In genomic region chr5:69450527-69450926, GRCh38 we compare ENCODE assay signal across 1 cellular context. TPM values are rescaled to one million over a fixed set of nuclear protein-coding genes. Genes with fewer than 3 reads are reported as not detected.
"Had no signal": no experiment of that assay in that cellular context is flagged by ENCODE, and none has a peak within 500 bp of the region (broad histone marks: within the 10 kb centered on the region; RNA-seq: fewer than 3 reads in every experiment).

No MANE protein-coding gene starts in this region.

RNA-seq across cellular contexts. Expression of gene MARVELD2, which starts 35.6 kb away (rescaled TPM):
- polyA plus RNA-seq: neural cell had no signal
